8 cellular contexts compared by ENCODE assay signal in the genomic region with DNA sequence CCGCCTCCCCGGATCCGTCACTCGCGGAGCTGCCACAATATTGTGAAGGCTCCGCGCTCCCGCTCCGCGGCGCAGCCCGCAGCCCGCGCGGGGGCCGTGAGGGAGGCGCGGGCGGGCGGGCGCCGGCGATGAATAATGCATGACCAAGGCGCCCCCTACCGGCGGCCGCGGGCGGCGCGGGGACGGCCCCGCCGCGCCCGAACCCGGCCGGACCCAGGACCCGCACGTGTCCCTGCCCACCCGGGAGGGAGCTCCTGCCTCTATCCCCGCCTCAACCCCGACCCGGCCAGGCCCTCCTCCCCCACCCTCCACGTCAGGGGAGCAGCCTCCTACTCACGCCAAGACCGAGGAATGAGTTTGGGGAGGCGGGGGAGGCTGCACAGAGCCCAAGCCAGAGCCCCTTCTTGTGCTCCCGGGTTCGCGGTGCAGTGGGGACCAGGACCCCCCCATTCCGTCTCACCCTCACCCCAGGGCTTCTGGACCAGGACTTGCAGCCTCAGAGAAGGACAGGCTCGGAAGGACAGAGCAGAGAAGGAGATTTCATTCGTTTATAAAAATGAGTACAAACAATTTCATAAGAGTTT.
A peak's percentile ranks its signal among the peaks of the same experiment; 100 is the strongest.
DNase-seq lines count a peak whose midpoint lies in the region; ATAC-seq, FAIRE-seq and TF ChIP-seq lines count a peak whose summit lies in the region.

No MANE protein-coding gene starts in this region.

- TF ChIP-seq CTCF in brain (conservative IDR thresholded peaks at IDR 0.05): peak; percentile 66 to 75
- TF ChIP-seq CTCF in keratinocyte (optimal IDR thresholded peaks at IDR 0.05 in 1 of 3, IDR thresholded peaks at IDR 0.05 in 1 of 3, conservative IDR thresholded peaks at IDR 0.05 in 1 of 3; ENCODE audit: extremely low read depth in 1 of 3, insufficient read depth in 2 of 3, low read length in 3 of 3): peak in 2 of 3 experiments; percentile 27 to 77

- no peak for FAIRE-seq in keratinocyte (lab: Jason Lieb, UNC)

- no peak overlapping the region for H3K27ac ChIP-seq in keratinocyte (ENCODE audit: control insufficient read depth, insufficient read depth, low read length)

- dilution Hi-C loops in keratinocyte (cut with MboI; ENCODE audit: extremely low pct_ligation_motif_present, low sequenced_read_pairs): no loop called here

- H3K4me3 ChIP-seq in keratinocyte (ENCODE audit: control insufficient read depth in 2 of 3, extremely low read depth in 1 of 3, insufficient read depth in 2 of 3, low read depth in 1 of 3, low read length in 3 of 3): peak overlapping the region in 2 of 3 experiments; percentile 29 to 52

- H4K20me1 ChIP-seq in keratinocyte (ENCODE audit: control insufficient read depth, extremely low read depth, insufficient read depth, low read length): no peaks in the 10 kb centered on the region

- H2AFZ ChIP-seq in keratinocyte (ENCODE audit: control insufficient read depth, low read length): peak overlapping the region; percentile 77

- H3K36me3 Mint-ChIP-seq in brain: no peaks in the 10 kb centered on the region

- H3K79me2 ChIP-seq in keratinocyte (ENCODE audit: control insufficient read depth, insufficient read depth, low read length): no peaks in the 10 kb centered on the region

- no peaks in the 10 kb centered on the region for H3K36me3 ChIP-seq in keratinocyte (ENCODE audit: control insufficient read depth in 2 of 2, extremely low read depth in 1 of 2, insufficient read depth in 2 of 2, low read length in 2 of 2)

- H3K9me3 Mint-ChIP-seq in brain: no peaks in the 10 kb centered on the region

- ATAC-seq in GM18861 (IDR thresholded peaks at IDR 0.05; ENCODE audit: unreplicated experiment): no peak

- peak overlapping the region; percentile 46 for H3K4me2 ChIP-seq in keratinocyte (ENCODE audit: control insufficient read depth, extremely low read depth, insufficient read depth, low read depth, low read length)

- DNase-seq in GM03348 (ENCODE audit: low spot score) (peak; percentile 93), LoVo (ENCODE audit: low spot score) (peak; percentile 63), UCSD-AML1 (lab: John Stamatoyannopoulos, UW; ENCODE audit: unreplicated experiment) (peak; percentile 59), keratinocyte (ENCODE audit: low read depth, low spot score) (no peak)
- DNase-seq in stimulated activated CD4-positive, alpha-beta T cell treated with anti-CD3 and anti-CD28 coated beads, Interleukin-1b, Interleukin-23, amount 100 ng/mL, for 48 hours: peak; percentile 37
- no peak for DNase-seq in NK-92 treated with Interleukin-12 subunit alpha and Interleukin-12 subunit beta, amount 100 ng/mL, for 24 hours (lab: John Stamatoyannopoulos, UW)

- peak overlapping the region; percentile 78 to 85 (median 85) for H3K4me3 Mint-ChIP-seq in brain

- H3K9me3 ChIP-seq in keratinocyte (ENCODE audit: control insufficient read depth, low read depth, low read length): no peaks in the 10 kb centered on the region

- H3K27me3 ChIP-seq in keratinocyte (ENCODE audit: control insufficient read depth, extremely low read depth, insufficient read depth, low read length): peaks cover 7% of the 10 kb centered on the region

- H3K4me1 Mint-ChIP-seq in brain: peaks cover 55% of the 10 kb centered on the region

- H3K4me1 ChIP-seq in keratinocyte (ENCODE audit: control insufficient read depth, extremely low read depth, insufficient read depth, low read length): no peaks in the 10 kb centered on the region

- H3K9ac ChIP-seq in keratinocyte (ENCODE audit: control insufficient read depth, extremely low read depth, insufficient read depth, low read length): peak overlapping the region; percentile 3

- peak overlapping the region; percentile 54 to 90 (median 75) for H3K27ac Mint-ChIP-seq in brain

- no peaks in the 10 kb centered on the region for H3K9me1 ChIP-seq in keratinocyte (ENCODE audit: control insufficient read depth, extremely low read depth, insufficient read depth, low read length)

- H3K27me3 Mint-ChIP-seq in brain: peaks cover 21% of the 10 kb centered on the region

Comparison
In these comparisons a context has a peak if more than half of its experiments do, and no peak if none do; other contexts are left out.
1. DNase-seq: peak in GM03348 (single experiment), LoVo (single experiment), UCSD-AML1 (single experiment) and stimulated activated CD4-positive, alpha-beta T cell treated with anti-CD3 and anti-CD28 coated beads, Interleukin-1b, Interleukin-23, amount 100 ng/mL, for 48 hours (single experiment); none in keratinocyte (single experiment) and NK-92 treated with Interleukin-12 subunit alpha and Interleukin-12 subunit beta, amount 100 ng/mL, for 24 hours (single experiment).